Comparison of ENCODE assay signal across 16 cellular contexts in the genomic region with DNA sequence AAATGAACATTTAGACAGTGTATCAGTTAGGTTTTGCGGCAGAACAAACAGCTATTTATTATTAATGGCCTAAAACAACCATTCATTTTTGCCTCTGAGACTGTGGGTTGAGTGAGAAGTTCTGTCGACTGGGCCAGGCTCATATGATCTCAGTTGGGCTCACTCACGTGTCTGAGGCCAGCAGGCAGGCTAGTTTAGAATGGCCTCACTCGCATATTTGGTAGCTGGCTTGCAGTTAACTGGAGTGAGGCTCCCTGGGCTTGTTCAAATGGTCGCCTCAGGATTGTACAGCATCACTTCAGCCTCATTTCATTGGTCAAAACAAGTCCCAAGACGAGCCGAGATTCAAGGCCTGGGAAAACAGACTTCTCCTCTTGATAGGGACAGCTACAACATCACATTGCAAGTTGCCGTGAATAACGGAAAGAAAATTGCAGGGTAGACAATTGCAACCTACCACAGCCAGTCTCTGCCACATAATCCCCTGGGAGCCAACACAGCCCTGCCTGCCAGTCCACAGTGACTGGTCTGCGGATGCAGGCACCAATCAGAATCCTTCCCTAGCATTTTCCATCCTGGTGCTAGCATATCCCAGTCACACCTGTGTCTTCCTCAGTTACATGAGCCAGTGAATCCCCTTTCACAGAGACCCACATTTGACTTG. TPM values are rescaled to one million over a fixed set of nuclear protein-coding genes. Genes with fewer than 3 reads are reported as not detected.
DNase-seq lines count a peak whose midpoint lies in the region; ATAC-seq and TF ChIP-seq lines count a peak whose summit lies in the region.
"Had no signal": no experiment of that assay in that cellular context is flagged by ENCODE, and none has a peak within 500 bp of the region (broad histone marks: within the 10 kb centered on the region; RNA-seq: fewer than 3 reads in every experiment).

No MANE protein-coding gene starts in this region.

- H3K4me3 Mint-ChIP-seq in stimulated activated naive CD8-positive, alpha-beta T cell treated with anti-CD3 and anti-CD28 coated beads, Interleukin-15, Interleukin-2, amounts not matched to agents 100 ng/mL and 50 ng/mL, for 24 hours, result no peak overlapping the region
- no peak overlapping the region for H3K4me3 Mint-ChIP-seq in brain

- H3K27me3 Mint-ChIP-seq in stimulated activated naive CD8-positive, alpha-beta T cell treated with anti-CD3 and anti-CD28 coated beads, Interleukin-15, Interleukin-2, amounts not matched to agents 100 ng/mL and 50 ng/mL, for 24 hours, result no peaks in the 10 kb centered on the region
- no peaks in the 10 kb centered on the region for H3K27me3 Mint-ChIP-seq in brain
- H3K27me3 Mint-ChIP-seq: activated naive CD8-positive, alpha-beta T cell had no signal

- H3K36me3 Mint-ChIP-seq in stimulated activated naive CD8-positive, alpha-beta T cell treated with anti-CD3 and anti-CD28 coated beads, Interleukin-15, Interleukin-2, amounts not matched to agents 100 ng/mL and 50 ng/mL, for 24 hours (ENCODE audit: low read depth), result no peaks in the 10 kb centered on the region
- no peaks in the 10 kb centered on the region for H3K36me3 Mint-ChIP-seq in brain
- H3K36me3 Mint-ChIP-seq: activated naive CD8-positive, alpha-beta T cell had no signal

- H3K4me1 Mint-ChIP-seq in stimulated activated naive CD8-positive, alpha-beta T cell treated with anti-CD3 and anti-CD28 coated beads, Interleukin-15, Interleukin-2, amounts not matched to agents 100 ng/mL and 50 ng/mL, for 24 hours (ENCODE audit: low read depth), result peaks cover 62% of the 10 kb centered on the region
- peaks cover 31% of the 10 kb centered on the region for H3K4me1 Mint-ChIP-seq in brain

- no peak for TF ChIP-seq CTCF in brain (conservative IDR thresholded peaks at IDR 0.05)

- H3K27ac Mint-ChIP-seq in stimulated activated naive CD8-positive, alpha-beta T cell treated with anti-CD3 and anti-CD28 coated beads, Interleukin-15, Interleukin-2, amounts not matched to agents 100 ng/mL and 50 ng/mL, for 24 hours, result peak overlapping the region; percentile 95
- peak overlapping the region in 3 of 5 experiments; percentile 36 to 76 (median 65) for H3K27ac Mint-ChIP-seq in brain

- H3K9me3 Mint-ChIP-seq in stimulated activated naive CD8-positive, alpha-beta T cell treated with anti-CD3 and anti-CD28 coated beads, Interleukin-15, Interleukin-2, amounts not matched to agents 100 ng/mL and 50 ng/mL, for 24 hours, result peaks cover 4% of the 10 kb centered on the region
- H3K9me3 Mint-ChIP-seq in brain, result no peaks in the 10 kb centered on the region

- DNase-seq in stimulated activated naive CD8-positive, alpha-beta T cell treated with anti-CD3 and anti-CD28 coated beads, Interleukin-15, Interleukin-2, amounts not matched to agents 100 U/mL and 50 U/mL, for 24 hours, result no peak
- peak; percentile 33 for DNase-seq in NCI-H69 (lab: John Stamatoyannopoulos, UW)
- no peak for DNase-seq in HCEC 1CT
- DNase-seq in ecto neural progenitor cell (ENCODE audit: low spot score), result no peak
- DNase-seq in COLO829 (ENCODE audit: low spot score), result no peak
- DNase-seq: brain microvascular endothelial cell; Calu3; EL; NCI-H1105 treated with DMSO at 0.1 percent for 48 hours; NCI-H748 treated with DMSO at 0.1 percent for 48 hours; sigmoid colon; stimulated activated naive CD4-positive, alpha-beta T cell; transverse colon had no signal

- ATAC-seq in stimulated activated naive CD8-positive, alpha-beta T cell treated with anti-CD3 and anti-CD28 coated beads, Interleukin-15, Interleukin-2, amounts not matched to agents 100 U/mL and 50 U/mL, for 24 hours, result no peak

RNA-seq across cellular contexts. Expression of gene PPIF, which starts 23.1 kb away (rescaled TPM):
- polyA plus RNA-seq in brain (ENCODE audit: insufficient read depth, low read depth, low replicate concordance), result 142 TPM
